In genomic region chr12:68985174-68985573, GRCh38 we compare ENCODE assay signal across 29 cellular contexts.
"Had no signal": no experiment of that assay in that cellular context is flagged by ENCODE, and none has a peak within 500 bp of the region (broad histone marks: within the 10 kb centered on the region; RNA-seq: fewer than 3 reads in every experiment).

No MANE protein-coding gene starts in this region.

- H3K36me3 ChIP-seq: colonic mucosa, esophagus squamous epithelium, gastrocnemius medialis, heart right ventricle, left lung, lower lobe of right lung had no signal

- H3K9me3 Mint-ChIP-seq: effector memory CD8-positive, alpha-beta T cell had no signal

- H3K27me3 ChIP-seq: colonic mucosa, esophagus squamous epithelium, gastrocnemius medialis, heart right ventricle, left lung had no signal

- ATAC-seq: effector memory CD8-positive, alpha-beta T cell; esophagus mucosa; gastrocnemius medialis; heart right ventricle; left colon; left lung; left ventricle myocardium superior; lower lobe of right lung; mucosa of descending colon had no signal

- FAIRE-seq: endometrium, kidney had no signal

- H3K4me1 Mint-ChIP-seq: mesothelial cell of epicardium, naive B cell had no signal

- H3K9me3 ChIP-seq: colonic mucosa, esophagus squamous epithelium, gastrocnemius medialis, lower lobe of right lung had no signal

- H3K27ac Mint-ChIP-seq: dendritic cell treated with granulocyte-macrophage colony-stimulating factor and Interleukin-4, amounts not matched to agents 40 ng/mL and 50 ng/mL, for 4 days; effector memory CD8-positive, alpha-beta T cell; endodermal cell; mesothelial cell of epicardium; naive B cell had no signal

- H3K4me3 Mint-ChIP-seq: dendritic cell treated with granulocyte-macrophage colony-stimulating factor and Interleukin-4, amounts not matched to agents 40 ng/mL and 50 ng/mL, for 4 days; effector memory CD8-positive, alpha-beta T cell; endodermal cell; mesothelial cell of epicardium; naive B cell had no signal

- H3K4me3 ChIP-seq: colonic mucosa, esophagus squamous epithelium, gastrocnemius medialis, heart right ventricle, left lung, lower lobe of right lung, mucosa of descending colon had no signal

- H3K4me1 ChIP-seq: colonic mucosa, esophagus squamous epithelium, gastrocnemius medialis, lower lobe of right lung had no signal

- H3K27ac ChIP-seq: colonic mucosa, epithelial cell of prostate, esophagus squamous epithelium, gastrocnemius medialis, heart right ventricle, left lung, lower lobe of right lung had no signal

- H3K27me3 Mint-ChIP-seq: dendritic cell treated with granulocyte-macrophage colony-stimulating factor and Interleukin-4, amounts not matched to agents 40 ng/mL and 50 ng/mL, for 4 days had no signal

- DNase-seq: colonic mucosa; cortex of kidney; effector CD8-positive, alpha-beta T cell; effector memory CD8-positive, alpha-beta T cell; endodermal cell; erythroblast; esophagus squamous epithelium; foreskin fibroblast; foreskin melanocyte; gastrocnemius medialis; glutamatergic neuron; head of caudate nucleus; heart right ventricle; hippocampal formation; islet precursor cell; kidney; kidney glomerular epithelial cell; left colon; left lung; left ventricle myocardium superior; lower lobe of right lung; mesenchymal stem cell; mucosa of descending colon; naive B cell had no signal
